Comparison of ENCODE assay signal across 8 cellular contexts in the genomic region with DNA sequence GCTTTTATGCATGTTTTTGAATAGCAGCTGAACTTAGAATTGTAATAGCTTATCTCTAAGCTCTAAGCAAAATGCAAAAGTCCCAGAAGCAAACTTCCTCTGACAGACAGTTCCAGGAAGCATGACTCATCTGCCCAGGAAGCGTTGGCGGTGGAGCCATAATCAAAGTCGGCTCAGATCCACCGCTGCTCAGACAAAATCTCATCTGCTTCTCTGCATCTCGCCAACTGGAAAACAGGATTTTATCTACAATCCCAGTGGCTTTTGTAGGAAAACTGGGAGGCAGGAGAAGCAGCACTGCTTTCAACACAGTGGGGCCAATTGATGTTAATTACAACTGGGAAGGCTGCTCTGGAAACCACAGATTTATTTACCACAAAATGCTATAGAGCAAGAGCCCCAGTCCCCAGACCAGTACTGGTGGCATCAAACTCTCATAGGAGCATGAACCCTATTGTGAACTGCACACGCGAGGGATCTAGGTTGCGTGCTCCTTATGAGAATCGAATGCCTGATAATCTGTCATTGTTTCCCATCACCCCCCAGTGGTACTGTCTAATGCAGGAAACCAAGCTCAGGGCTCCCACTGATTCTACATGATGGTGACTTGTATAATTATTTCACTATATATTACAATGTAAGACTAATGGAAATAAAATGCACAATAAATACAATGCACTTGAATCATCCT.
DNase-seq lines count a peak whose midpoint lies in the region; ATAC-seq, FAIRE-seq and TF ChIP-seq lines count a peak whose summit lies in the region.

No MANE protein-coding gene starts in this region.

- H3K36me3 ChIP-seq in pancreas (no peaks in the 10 kb centered on the region), thymus (ENCODE audit: control insufficient read depth, insufficient read depth) (no peaks in the 10 kb centered on the region)

- H3K27ac Mint-ChIP-seq in activated T-helper 1 cell treated with anti-CD3 and anti-CD28 coated beads, Interleukin-12 subunit alpha, Interleukin-12 subunit beta, Interleukin-2, Interleukin-4 antibody, amounts not matched to agents 30 ng/mL and 10 ng/mL and 1 ng/mL, durations not matched to agents 14 hours and 24 hours and 36 hours: peak overlapping the region; percentile 73

- 74 to 85% methylated on average over 9 of the region's 9 CpGs for WGBS in pancreas, 2 donors
- 41% methylated on average over 9 of the region's 9 CpGs for WGBS in thymus

- no peaks in the 10 kb centered on the region for H3K27me3 ChIP-seq in pancreas
- H3K27me3 ChIP-seq in thymus (ENCODE audit: control insufficient read depth, insufficient read depth): no peaks in the 10 kb centered on the region

- H3K27me3 Mint-ChIP-seq in activated T-helper 1 cell treated with anti-CD3 and anti-CD28 coated beads, Interleukin-12 subunit alpha, Interleukin-12 subunit beta, Interleukin-2, Interleukin-4 antibody, amounts not matched to agents 30 ng/mL and 10 ng/mL and 1 ng/mL, durations not matched to agents 14 hours and 24 hours and 36 hours (ENCODE audit: insufficient read depth): peaks cover 8% of the 10 kb centered on the region

- no peak for TF ChIP-seq CTCF in pancreas (IDR thresholded peaks at IDR 0.05)
- no peak for TF ChIP-seq CTCF in GM20000 (IDR thresholded peaks at IDR 0.05; ENCODE audit: extremely low read depth, missing control alignments)

- peak overlapping the region; percentile 73 for H3K4me3 Mint-ChIP-seq in activated T-helper 1 cell treated with anti-CD3 and anti-CD28 coated beads, Interleukin-12 subunit alpha, Interleukin-12 subunit beta, Interleukin-2, Interleukin-4 antibody, amounts not matched to agents 30 ng/mL and 10 ng/mL and 1 ng/mL, durations not matched to agents 14 hours and 24 hours and 36 hours

- no peak for FAIRE-seq in pancreas (lab: Jason Lieb, UNC)

- ATAC-seq in GM18498 (IDR thresholded peaks at IDR 0.05; ENCODE audit: unreplicated experiment): peak; percentile 33
- peak in 3 of 4 donors; percentile 56 to 72 (median 64) for ATAC-seq in pancreas

- H3K9me3 Mint-ChIP-seq in activated T-helper 1 cell treated with anti-CD3 and anti-CD28 coated beads, Interleukin-12 subunit alpha, Interleukin-12 subunit beta, Interleukin-2, Interleukin-4 antibody, amounts not matched to agents 30 ng/mL and 10 ng/mL and 1 ng/mL, durations not matched to agents 14 hours and 24 hours and 36 hours: no peaks in the 10 kb centered on the region

- peaks cover 0 to 9% (median 0%) of the 10 kb centered on the region in 3 donors for H3K4me1 ChIP-seq in pancreas
- H3K4me1 ChIP-seq in thymus (ENCODE audit: control insufficient read depth, insufficient read depth, low read length): peaks cover 19% of the 10 kb centered on the region

- DNase-seq in activated T-helper 1 cell treated with anti-CD3 and anti-CD28 coated beads, Interleukin-12 subunit alpha, Interleukin-12 subunit beta, Interleukin-2, Interleukin-4 antibody, amounts not matched to agents 30 ng/mL and 10 ng/mL and 1 ng/mL, durations not matched to agents 14 hours and 24 hours and 36 hours (ENCODE audit: low spot score): peak; percentile 72
- DNase-seq in fibroblast of the conjunctiva (ENCODE audit: low read depth) (peak; percentile 64), pancreas (peak in 2 of 6 donors; percentile 12 to 28), GM20000 (ENCODE audit: low spot score) (no peak), NCI-H524 (lab: John Stamatoyannopoulos, UW) (no peak)

- intact Hi-C loops in activated T-helper 1 cell treated with anti-CD3 and anti-CD28 coated beads, Interleukin-12 subunit alpha, Interleukin-12 subunit beta, Interleukin-2, Interleukin-4 antibody, amounts not matched to agents 30 ng/mL and 10 ng/mL and 1 ng/mL, durations not matched to agents 14 hours and 24 hours and 36 hours (cut with micrococcal nuclease): loop anchor here (1.0 to 10.0 kb wide), 14 partner anchors 32 to 1625 kb away; a partner anchor contains a TSS
- intact Hi-C loops in pancreas (cut with DNase I): no loop called here

- H3K9me3 ChIP-seq in pancreas (no peaks in the 10 kb centered on the region), thymus (ENCODE audit: control insufficient read depth) (no peaks in the 10 kb centered on the region)

- H3K27ac ChIP-seq in pancreas (peak overlapping the region in 1 of 4 donors; percentile 1), thymus (ENCODE audit: low read depth) (peak overlapping the region; percentile 46)

- H3K4me3 ChIP-seq in pancreas (no peak overlapping the region), thymus (ENCODE audit: low read length) (no peak overlapping the region)

- H3K36me3 Mint-ChIP-seq in activated T-helper 1 cell treated with anti-CD3 and anti-CD28 coated beads, Interleukin-12 subunit alpha, Interleukin-12 subunit beta, Interleukin-2, Interleukin-4 antibody, amounts not matched to agents 30 ng/mL and 10 ng/mL and 1 ng/mL, durations not matched to agents 14 hours and 24 hours and 36 hours (ENCODE audit: low read depth): peaks cover 5% of the 10 kb centered on the region

- peaks cover 80% of the 10 kb centered on the region for H3K4me1 Mint-ChIP-seq in activated T-helper 1 cell treated with anti-CD3 and anti-CD28 coated beads, Interleukin-12 subunit alpha, Interleukin-12 subunit beta, Interleukin-2, Interleukin-4 antibody, amounts not matched to agents 30 ng/mL and 10 ng/mL and 1 ng/mL, durations not matched to agents 14 hours and 24 hours and 36 hours (ENCODE audit: low read depth)

TF ChIP-seq in PFSK-1, 5 proteins besides CTCF, POLR2A, EP300 and RAD21:
- TF ChIP-seq SIN3A (IDR thresholded peaks at IDR 0.05; ENCODE audit: borderline replicate concordance, insufficient read depth, low read length): no peak
- TF ChIP-seq, protein P1, sequence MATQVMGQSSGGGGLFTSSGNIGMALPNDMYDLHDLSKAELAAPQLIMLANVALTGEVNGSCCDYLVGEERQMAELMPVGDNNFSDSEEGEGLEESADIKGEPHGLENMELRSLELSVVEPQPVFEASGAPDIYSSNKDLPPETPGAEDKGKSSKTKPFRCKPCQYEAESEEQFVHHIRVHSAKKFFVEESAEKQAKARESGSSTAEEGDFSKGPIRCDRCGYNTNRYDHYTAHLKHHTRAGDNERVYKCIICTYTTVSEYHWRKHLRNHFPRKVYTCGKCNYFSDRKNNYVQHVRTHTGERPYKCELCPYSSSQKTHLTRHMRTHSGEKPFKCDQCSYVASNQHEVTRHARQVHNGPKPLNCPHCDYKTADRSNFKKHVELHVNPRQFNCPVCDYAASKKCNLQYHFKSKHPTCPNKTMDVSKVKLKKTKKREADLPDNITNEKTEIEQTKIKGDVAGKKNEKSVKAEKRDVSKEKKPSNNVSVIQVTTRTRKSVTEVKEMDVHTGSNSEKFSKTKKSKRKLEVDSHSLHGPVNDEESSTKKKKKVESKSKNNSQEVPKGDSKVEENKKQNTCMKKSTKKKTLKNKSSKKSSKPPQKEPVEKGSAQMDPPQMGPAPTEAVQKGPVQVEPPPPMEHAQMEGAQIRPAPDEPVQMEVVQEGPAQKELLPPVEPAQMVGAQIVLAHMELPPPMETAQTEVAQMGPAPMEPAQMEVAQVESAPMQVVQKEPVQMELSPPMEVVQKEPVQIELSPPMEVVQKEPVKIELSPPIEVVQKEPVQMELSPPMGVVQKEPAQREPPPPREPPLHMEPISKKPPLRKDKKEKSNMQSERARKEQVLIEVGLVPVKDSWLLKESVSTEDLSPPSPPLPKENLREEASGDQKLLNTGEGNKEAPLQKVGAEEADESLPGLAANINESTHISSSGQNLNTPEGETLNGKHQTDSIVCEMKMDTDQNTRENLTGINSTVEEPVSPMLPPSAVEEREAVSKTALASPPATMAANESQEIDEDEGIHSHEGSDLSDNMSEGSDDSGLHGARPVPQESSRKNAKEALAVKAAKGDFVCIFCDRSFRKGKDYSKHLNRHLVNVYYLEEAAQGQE (IDR thresholded peaks at IDR 0.05; ENCODE audit: insufficient read depth in 1 of 2, low read depth in 2 of 2, low read length in 2 of 2): peak in 1 of 2 experiments; percentile 62; a peak in 1 of 4 replicates
- TF ChIP-seq FOXP2 (optimal IDR thresholded peaks at IDR 0.05; ENCODE audit: borderline replicate concordance, extremely low read depth, extremely low read length, insufficient read depth): peak; percentile 49
TF ChIP-seq in PFSK-1: peak in this region for 2.

Comparison
In these comparisons a context has a peak if more than half of its experiments do, and no peak if none do; other contexts are left out.
1. DNase-seq: peak in activated T-helper 1 cell treated with anti-CD3 and anti-CD28 coated beads, Interleukin-12 subunit alpha, Interleukin-12 subunit beta, Interleukin-2, Interleukin-4 antibody, amounts not matched to agents 30 ng/mL and 10 ng/mL and 1 ng/mL, durations not matched to agents 14 hours and 24 hours and 36 hours (single experiment) and fibroblast of the conjunctiva (single experiment); none in GM20000 (single experiment) and NCI-H524 (0 of 2).